Comparison of ENCODE assay signal across 20 cellular contexts in genomic region chr16:7381671-7382070, GRCh38. TPM values are rescaled to one million over a fixed set of nuclear protein-coding genes. Genes with fewer than 3 reads are reported as not detected.
A peak's percentile ranks its signal among the peaks of the same experiment; 100 is the strongest.
DNase-seq lines count a peak whose midpoint lies in the region; ATAC-seq and TF ChIP-seq lines count a peak whose summit lies in the region.
"Had no signal": no experiment of that assay in that cellular context is flagged by ENCODE, and none has a peak within 500 bp of the region (broad histone marks: within the 10 kb centered on the region; RNA-seq: fewer than 3 reads in every experiment).

No MANE protein-coding gene starts in this region.

- DNase-seq in left ventricle myocardium superior = no peak
- DNase-seq in Right ventricle myocardium inferior (ENCODE audit: missing footprints) = no peak
- DNase-seq in NCI-H82 treated with DMSO at 0.1 percent for 48 hours (lab: John Stamatoyannopoulos, UW; ENCODE audit: unreplicated experiment) = peak; percentile 65
- DNase-seq in psoas muscle = no peak
- no peak for DNase-seq in NCI-H526 (lab: John Stamatoyannopoulos, UW)
- DNase-seq in CD1c-positive myeloid dendritic cell (ENCODE audit: extremely low spot score) = no peak
- DNase-seq: Caco-2; CD4-positive, CD25-positive, alpha-beta regulatory T cell; CD8-positive, alpha-beta T cell; DMS153; DND-41; GDM1; H9 had no signal

- no peak for TF ChIP-seq CTCF in psoas muscle (IDR thresholded peaks at IDR 0.05)

- peak overlapping the region; percentile 59 for H3K27ac ChIP-seq in psoas muscle

- H3K27me3 ChIP-seq in psoas muscle (ENCODE audit: insufficient read depth in 3 of 3, low read length in 2 of 3) = no peaks in the 10 kb centered on the region

- H3K36me3 ChIP-seq in psoas muscle (ENCODE audit: insufficient read depth in 1 of 2, low read depth in 1 of 2) = no peaks in the 10 kb centered on the region

- ATAC-seq in left ventricle myocardium superior (peak; percentile 35), Right ventricle myocardium inferior (no peak), psoas muscle (peak; percentile 35 to 65 (median 50)), HG03108 (IDR thresholded peaks at IDR 0.05; ENCODE audit: unreplicated experiment) (no peak)
- ATAC-seq: CD8-positive, alpha-beta T cell; GM12878; GM23338; HCT116 had no signal

- H3K9me3 ChIP-seq in psoas muscle = no peaks in the 10 kb centered on the region
- H3K9me3 ChIP-seq: Caco-2 had no signal

- H3K4me1 ChIP-seq in psoas muscle = peaks cover 71% of the 10 kb centered on the region
- H3K4me1 ChIP-seq: Caco-2 had no signal

- WGBS in psoas muscle, 3 donors = 31 to 59% (median 42%) methylated on average over 6 of the region's 6 CpGs

- intact Hi-C loops in left ventricle myocardium superior (cut with micrococcal nuclease) (no loop called here), Right ventricle myocardium inferior (cut with DNase I) (no loop called here), psoas muscle (cut with DNase I) (no loop called here)

- H3K4me3 ChIP-seq in psoas muscle = no peak overlapping the region
- H3K4me3 ChIP-seq: GM12878, GM23338 had no signal

RNA-seq across cellular contexts. Expression of gene RBFOX1, which starts 49.0 kb away (rescaled TPM):
- total RNA-seq in left ventricle myocardium superior = 79.4 TPM
- total RNA-seq in Right ventricle myocardium inferior = 68.4 TPM
- 100 to 1,000 TPM; 113 to 141 (median 127) TPM for total RNA-seq in psoas muscle
- 10 to 100 TPM in 2 of 3 donors, 1 to 10 TPM in 1; 2.8 to 43.8 (median 40.1) TPM for polyA plus RNA-seq in psoas muscle
- total RNA-seq: A172; CD4-positive, CD25-positive, alpha-beta regulatory T cell; CD8-positive, alpha-beta T cell; GM12878; H4 had no signal
- polyA plus RNA-seq: BJ; CD4-positive, CD25-positive, alpha-beta regulatory T cell had no signal

Comparison
In these comparisons a context has a peak if more than half of its experiments do, and no peak if none do; other contexts are left out.
1. ATAC-seq: peak in left ventricle myocardium superior (single experiment) and psoas muscle (4 of 4); none in Right ventricle myocardium inferior (single experiment) and HG03108 (single experiment).